Comparison of ENCODE assay signal across 30 cellular contexts in the genomic region with DNA sequence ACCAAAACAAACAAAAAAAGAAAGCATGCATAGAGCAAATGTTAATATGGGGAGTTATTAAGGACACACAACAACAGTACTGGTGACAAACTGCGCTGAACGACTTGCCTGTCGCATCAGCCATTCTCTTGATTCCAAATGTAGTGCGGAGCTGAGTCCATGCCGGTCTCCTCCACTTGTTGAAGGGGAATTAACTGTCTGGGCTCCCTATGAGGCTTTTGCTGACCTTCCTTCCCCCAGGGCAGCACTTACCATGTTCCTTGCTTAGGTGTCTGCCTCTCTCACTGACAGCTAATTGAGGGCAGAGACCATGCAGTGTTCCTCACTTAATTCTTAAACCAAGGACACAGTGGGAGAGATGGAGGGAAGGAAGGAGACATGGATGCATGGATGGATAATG. TPM values are rescaled to one million over a fixed set of nuclear protein-coding genes. Genes with fewer than 3 reads are reported as not detected.
"Had no signal": no experiment of that assay in that cellular context is flagged by ENCODE, and none has a peak within 500 bp of the region (broad histone marks: within the 10 kb centered on the region; RNA-seq: fewer than 3 reads in every experiment).

No MANE protein-coding gene starts in this region.

- H3K27me3 ChIP-seq: brain microvascular endothelial cell had no signal

- H3K4me3 ChIP-seq: esophagus muscularis mucosa, gastroesophageal sphincter had no signal

- H3K9me3 Mint-ChIP-seq: activated B cell treated with CpG ODN at 0.5 μM for 24 hours; activated CD8-positive, alpha-beta T cell treated with anti-CD3 and anti-CD28 coated beads for 36 hours; activated T-cell treated with anti-CD3 and anti-CD28 coated beads, Interleukin-2, amount 50 U/mL, for 4 hours; activated T-helper 17 cell treated with anti-CD3 and anti-CD28 coated beads, Interleukin-2, amount 50 U/mL, for 72 hours; effector memory CD8-positive, alpha-beta T cell; T-helper 2 cell treated with Interferon-gamma antibody and Interleukin-4, amounts not matched to agents 5 μg/mL and 100 μg/mL, for 36 hours had no signal

- DNase-seq: activated B cell treated with CpG ODN at 0.5 μM for 24 hours; activated CD4-positive, alpha-beta T cell treated with anti-CD3 and anti-CD28 coated beads for 48 hours; activated CD4-positive, alpha-beta T cell treated with anti-CD3 and anti-CD28 coated beads, Interleukin-2, amount 50 U/mL, for 1 hour; activated CD4-positive, alpha-beta T cell treated with anti-CD3 and anti-CD28 coated beads, Interleukin-2, amount 50 U/mL, for 48 hours; activated CD8-positive, alpha-beta memory T cell treated with anti-CD3 and anti-CD28 coated beads for 24 hours; activated CD8-positive, alpha-beta T cell treated with anti-CD3 and anti-CD28 coated beads for 36 hours; activated effector memory CD4-positive, alpha-beta T cell treated with Interleukin-2 at 50 U/mL for 16 hours; activated gamma-delta T cell treated with Interleukin-2 at 50 U/mL for 16 hours; activated naive CD4-positive, alpha-beta T cell treated with anti-CD3 and anti-CD28 coated beads, Interleukin-2, amount 50 U/mL, for 16 hours; activated naive CD4-positive, alpha-beta T cell treated with Interleukin-2 at 50 U/mL for 16 hours; activated T-cell treated with anti-CD3 and anti-CD28 coated beads, Interleukin-2, amount 50 U/mL, for 4 hours; amniotic stem cell; anterior cingulate cortex; brain microvascular endothelial cell; cortex of kidney; dermis blood vessel endothelial cell; effector CD4-positive, alpha-beta T cell; effector memory CD8-positive, alpha-beta T cell; erythroblast; foreskin melanocyte; T-helper 1 cell; T-helper 17 cell; T1000; WERI-Rb-1 had no signal

- H3K36me3 ChIP-seq: brain microvascular endothelial cell, esophagus muscularis mucosa, gastroesophageal sphincter, WERI-Rb-1 had no signal

- H3K4me1 ChIP-seq: gastroesophageal sphincter had no signal

- H3K4me1 Mint-ChIP-seq: activated B cell treated with CpG ODN at 0.5 μM for 24 hours; activated T-helper 17 cell treated with anti-CD3 and anti-CD28 coated beads, Interleukin-2, amount 50 U/mL, for 72 hours; T-helper 17 cell had no signal

- H3K27ac ChIP-seq: brain microvascular endothelial cell, esophagus muscularis mucosa, gastroesophageal sphincter, WERI-Rb-1 had no signal

- H3K27ac Mint-ChIP-seq: activated B cell treated with CpG ODN at 0.5 μM for 24 hours; activated CD8-positive, alpha-beta T cell treated with anti-CD3 and anti-CD28 coated beads for 36 hours; activated naive CD8-positive, alpha-beta T cell; activated T-helper 17 cell treated with anti-CD3 and anti-CD28 coated beads, Interleukin-2, amount 50 U/mL, for 72 hours; effector memory CD8-positive, alpha-beta T cell; T-helper 17 cell; T-helper 2 cell treated with Interferon-gamma antibody and Interleukin-4, amounts not matched to agents 5 μg/mL and 100 μg/mL, for 36 hours had no signal

- H3K36me3 Mint-ChIP-seq: activated naive CD8-positive, alpha-beta T cell had no signal

- H3K9me3 ChIP-seq: esophagus muscularis mucosa, gastroesophageal sphincter had no signal

- H3K4me3 Mint-ChIP-seq: activated B cell treated with CpG ODN at 0.5 μM for 24 hours; activated CD8-positive, alpha-beta T cell treated with anti-CD3 and anti-CD28 coated beads for 36 hours; activated naive CD8-positive, alpha-beta T cell; activated T-cell treated with anti-CD3 and anti-CD28 coated beads, Interleukin-2, amount 50 U/mL, for 4 hours; activated T-helper 17 cell treated with anti-CD3 and anti-CD28 coated beads, Interleukin-2, amount 50 U/mL, for 72 hours; effector memory CD8-positive, alpha-beta T cell; T-helper 17 cell; T-helper 2 cell treated with Interferon-gamma antibody and Interleukin-4, amounts not matched to agents 5 μg/mL and 100 μg/mL, for 36 hours had no signal

RNA-seq across cellular contexts. Expression of gene FAT2, which starts 40.8 kb away (rescaled TPM):
- total RNA-seq: activated CD8-positive, alpha-beta T cell treated with anti-CD3 and anti-CD28 coated beads for 36 hours; activated T-cell treated with anti-CD3 and anti-CD28 coated beads, Interleukin-2, amount 50 U/mL, for 4 hours; activated T-helper 17 cell treated with anti-CD3 and anti-CD28 coated beads, Interleukin-2, amount 50 U/mL, for 72 hours; esophagus muscularis mucosa; T-helper 17 cell had no signal
- polyA plus RNA-seq: fibroblast of lung had no signal

RNA-seq across cellular contexts. Expression of gene SPARC, which starts 54.8 kb away (rescaled TPM):
- total RNA-seq: activated B cell treated with CpG ODN at 0.5 μM for 24 hours; activated CD8-positive, alpha-beta T cell treated with anti-CD3 and anti-CD28 coated beads for 36 hours had no signal
